Comparison of ENCODE assay signal across 8 cellular contexts in the genomic region with DNA sequence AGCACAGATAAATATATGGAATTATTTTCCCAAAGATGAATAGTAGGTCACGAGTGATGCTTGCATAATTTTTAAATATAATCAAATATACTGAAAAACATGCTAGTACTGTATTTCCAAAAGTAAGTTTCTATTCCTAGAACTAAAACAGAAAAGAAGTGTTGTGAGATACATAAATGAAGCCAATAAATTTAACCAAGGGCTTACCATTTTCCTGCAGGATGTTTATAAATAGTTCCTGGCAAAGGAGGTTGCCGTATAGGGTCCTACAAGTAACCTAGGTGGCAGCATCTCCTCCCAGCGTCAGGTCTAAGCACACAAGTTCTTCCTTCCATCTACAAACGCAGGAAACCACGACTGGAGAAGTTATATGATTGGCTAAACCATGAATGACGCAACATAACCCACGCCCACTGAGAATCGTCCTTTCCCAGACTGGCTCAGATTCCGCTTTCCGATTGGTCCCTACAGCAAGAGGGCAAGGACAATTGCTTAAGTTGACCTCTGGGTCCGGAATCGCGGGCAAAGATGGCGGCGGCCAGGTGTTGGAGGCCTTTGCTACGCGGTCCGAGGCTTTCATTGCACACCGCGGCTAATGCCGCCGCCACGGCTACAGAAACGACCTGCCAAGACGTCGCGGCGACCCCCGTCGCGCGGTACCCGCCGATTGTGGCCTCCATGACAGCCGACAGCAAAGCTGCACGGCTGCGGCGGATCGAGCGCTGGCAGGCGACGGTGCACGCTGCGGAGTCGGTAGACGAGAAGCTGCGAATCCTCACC. TPM values are rescaled to one million over a fixed set of nuclear protein-coding genes. Genes with fewer than 3 reads are reported as not detected.
A peak's percentile ranks its signal among the peaks of the same experiment; 100 is the strongest.
DNase-seq lines count a peak whose midpoint lies in the region; ATAC-seq and TF ChIP-seq lines count a peak whose summit lies in the region.

TSS of gene MRPS30 (plus strand) at position 513 of the 780 bp plus-strand sequence. CDS start at position 529, 16 bp downstream.

- peaks cover under 1% of the 10 kb centered on the region for H3K36me3 Mint-ChIP-seq in T-helper 17 cell (ENCODE audit: low read depth)

- H3K27me3 ChIP-seq in psoas muscle (ENCODE audit: insufficient read depth in 3 of 3, low read length in 2 of 3): no peaks in the 10 kb centered on the region
- no peaks in the 10 kb centered on the region for H3K27me3 ChIP-seq in uterus

- H3K4me1 ChIP-seq in psoas muscle (peaks cover 19% of the 10 kb centered on the region), uterus (no peaks in the 10 kb centered on the region)

- no peaks in the 10 kb centered on the region for H3K9me3 ChIP-seq in T-helper 17 cell (ENCODE audit: control insufficient read depth, low read length, poor library complexity, severe bottlenecking)
- H3K9me3 ChIP-seq in psoas muscle: no peaks in the 10 kb centered on the region
- H3K9me3 ChIP-seq in uterus: no peaks in the 10 kb centered on the region

- peak; percentile 41 to 55 for TF ChIP-seq POLR2A in uterus (IDR thresholded peaks at IDR 0.05)

- ATAC-seq in HG02884 (IDR thresholded peaks at IDR 0.05; ENCODE audit: unreplicated experiment) (peak; percentile 94), T-helper 17 cell (peak; percentile 97), left ventricle myocardium superior (peak; percentile 100), psoas muscle (peak; percentile 98 to 99 (median 98))

- peaks cover 20% of the 10 kb centered on the region for H3K4me1 Mint-ChIP-seq in T-helper 17 cell

- in situ Hi-C loops in GM13976 (cut with MboI; ENCODE audit: low sequenced_read_pairs, unreplicated experiment): no loop called here

- WGBS in psoas muscle, 3 donors: 0 to 1% (median 1%) methylated on average over 47 of the region's 47 CpGs

- H3K4me3 ChIP-seq in psoas muscle (peak within 1 kb of the TSS; percentile 84), uterus (peak within 1 kb of the TSS; percentile 65 to 95)

- peak; percentile 85 for DNase-seq in GM13976 (ENCODE audit: low spot score)
- DNase-seq in NCI-H1694 (lab: John Stamatoyannopoulos, UW): peak; percentile 100
- DNase-seq in T-helper 17 cell: peak; percentile 70 to 78 (median 76)
- DNase-seq in left ventricle myocardium superior: peak; percentile 86
- DNase-seq in psoas muscle: peak; percentile 86 to 90
- DNase-seq in uterus: peak; percentile 89 to 95

- H3K4me3 Mint-ChIP-seq in T-helper 17 cell: peak within 1 kb of the TSS; percentile 96

- H3K36me3 ChIP-seq in psoas muscle (ENCODE audit: insufficient read depth in 1 of 2, low read depth in 1 of 2) (peaks cover 0 to 29% of the 10 kb centered on the region in 2 donors), uterus (no peaks in the 10 kb centered on the region)

- H3K27me3 Mint-ChIP-seq in T-helper 17 cell: peaks cover 14% of the 10 kb centered on the region

- intact Hi-C loops in left ventricle myocardium superior (cut with micrococcal nuclease): no loop called here
- intact Hi-C loops in psoas muscle (cut with DNase I): no loop called here
- intact Hi-C loops in uterus (cut with DNase I; ENCODE audit: low total_unique reads): no loop called here

- TF ChIP-seq CTCF in GM13976 (IDR thresholded peaks at IDR 0.05; ENCODE audit: borderline replicate concordance, control extremely low read depth, extremely low read depth, insufficient read depth, missing control alignments) (peak; percentile 55), psoas muscle (IDR thresholded peaks at IDR 0.05) (peak; percentile 9), uterus (IDR thresholded peaks at IDR 0.05) (peak in 3 of 4 experiments; percentile 35 to 46 (median 35))

- peak within 1 kb of the TSS; percentile 94 for H3K27ac Mint-ChIP-seq in T-helper 17 cell

- peak within 1 kb of the TSS; percentile 50 for H3K27ac ChIP-seq in angular gyrus (ENCODE audit: low read depth, low read length)
- H3K27ac ChIP-seq in psoas muscle: peak within 1 kb of the TSS; percentile 94
- peak within 1 kb of the TSS; percentile 73 to 91 for H3K27ac ChIP-seq in uterus

RNA-seq across cellular contexts. Expression of gene MRPS30, which starts in this region (rescaled TPM):
- total RNA-seq in T-helper 17 cell (10 to 100 TPM; 39.4 to 43.5 TPM), left ventricle myocardium superior (87.4 TPM), psoas muscle (100 to 1,000 TPM in 1 of 4 donors, 10 to 100 TPM in 3; 68.8 to 105 (median 73.0) TPM), uterus (100 to 1,000 TPM in 1 of 4 donors, 10 to 100 TPM in 3; 38.2 to 133 (median 73.8) TPM)
- polyA plus RNA-seq in psoas muscle: 10 to 100 TPM; 41.4 to 80.8 (median 56.0) TPM

Comparison
In these comparisons a context has a peak if more than half of its experiments do, and no peak if none do; other contexts are left out.
1. Peak in every context shown above with its lines: DNase-seq, ATAC-seq, H3K4me3 ChIP-seq and H3K27ac ChIP-seq.